19 cellular contexts compared by ENCODE assay signal in the genomic region with DNA sequence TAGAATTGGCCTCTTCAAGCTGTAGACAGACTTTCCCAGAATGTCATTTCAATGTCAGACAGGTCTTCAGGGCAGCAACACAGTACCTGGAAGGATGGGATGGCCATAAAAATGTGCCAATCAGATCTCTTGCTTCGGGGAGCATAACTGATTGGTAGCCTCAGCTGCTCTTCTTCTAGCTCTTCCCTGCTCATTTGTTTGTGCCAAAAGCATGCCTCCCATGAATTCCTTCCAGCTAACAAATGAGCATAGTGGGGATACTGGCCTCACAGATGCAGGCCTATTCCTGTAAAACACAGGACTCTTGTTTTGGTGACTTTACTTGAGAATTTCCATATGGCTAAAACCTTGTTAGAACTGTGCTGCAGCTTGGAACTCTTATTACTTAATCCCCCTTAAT.
A peak's percentile ranks its signal among the peaks of the same experiment; 100 is the strongest.
DNase-seq lines count a peak whose midpoint lies in the region; ATAC-seq, FAIRE-seq and TF ChIP-seq lines count a peak whose summit lies in the region.
"Had no signal": no experiment of that assay in that cellular context is flagged by ENCODE, and none has a peak within 500 bp of the region (broad histone marks: within the 10 kb centered on the region; RNA-seq: fewer than 3 reads in every experiment).

No MANE protein-coding gene starts in this region.

- no peaks in the 10 kb centered on the region for H3K36me3 ChIP-seq in H1 (ENCODE audit: control insufficient read depth in 2 of 4, insufficient read depth in 4 of 4, low read length in 3 of 4)

- no peak overlapping the region for H2BK120ac ChIP-seq in H1 (replicated peaks; ENCODE audit: low read depth, low read length)

- H3K4ac ChIP-seq in H1 (replicated peaks; ENCODE audit: insufficient read length, low read depth, low read length) = no peak overlapping the region

- no peak overlapping the region for H2BK15ac ChIP-seq in H1 (ENCODE audit: low read length)

- no peaks in the 10 kb centered on the region for H3K79me2 ChIP-seq in H1 (ENCODE audit: control insufficient read depth in 1 of 2, insufficient read depth in 2 of 2, low read length in 2 of 2)

- H3K18ac ChIP-seq in H1 (ENCODE audit: extremely low read depth, low read length) = no peak overlapping the region

- POLR2A ChIA-PET in H1 (lab: Charles Lee; ENCODE audit: partially characterized antibody) = no interaction called here

- H2AK5ac ChIP-seq in H1 (ENCODE audit: low read depth, low read length) = no peak overlapping the region

- TF ChIP-seq RAD21 in H1 (IDR thresholded peaks at IDR 0.05 in 1 of 2, conservative IDR thresholded peaks at IDR 0.05 in 1 of 2; ENCODE audit: low read depth in 2 of 2, low read length in 2 of 2) = no peak

- no peak overlapping the region for H3K23ac ChIP-seq in H1 (ENCODE audit: insufficient read length)

- WGBS in right cardiac atrium = 59% methylated on average over 1 of the region's 1 CpG
- WGBS in H1 (ENCODE audit: extremely low coverage in 1 of 2, insufficient coverage in 1 of 2, insufficient read length in 1 of 2, insufficient replicate concordance in 2 of 2, low coverage in 1 of 2, low lambda C conversion rate in 2 of 2, missing lambda C conversion rate in 1 of 2), 2 experiments = 100% methylated on average over 1 of the region's 1 CpG; no CpG with 5 or more reads in 1 of the 2 experiments

- no peaks in the 10 kb centered on the region for H3K23me2 ChIP-seq in H1 (ENCODE audit: low read depth, low read length)

- no peak overlapping the region for H4K8ac ChIP-seq in H1 (ENCODE audit: extremely low read depth, insufficient read depth, low read length)

- H3K9ac ChIP-seq in H1 (replicated peaks in 1 of 4; ENCODE audit: extremely low read depth in 1 of 4, low read depth in 3 of 4, low read length in 3 of 4) = no peak overlapping the region

- H3K27ac ChIP-seq in right cardiac atrium (ENCODE audit: low read length) (no peak overlapping the region), H1 (ENCODE audit: low read depth, low read length) (no peak overlapping the region)

- TF ChIP-seq POLR2A in H1 (IDR thresholded peaks at IDR 0.05; ENCODE audit: control extremely low read depth in 1 of 2, low read depth in 2 of 2, low read length in 2 of 2) (no peak), GM18505 (IDR thresholded peaks at IDR 0.05; ENCODE audit: borderline replicate concordance, extremely low read depth, insufficient read depth, insufficient read length) (no peak)

- no peaks in the 10 kb centered on the region for H3K36me3 Mint-ChIP-seq in nephron (ENCODE audit: low read depth)

- no peaks in the 10 kb centered on the region for H3K79me1 ChIP-seq in H1 (ENCODE audit: low read depth, low read length)

- H3K4me2 ChIP-seq in H1 (ENCODE audit: insufficient read depth in 1 of 2, low read depth in 2 of 2, low read length in 2 of 2) = no peak overlapping the region

- no peak overlapping the region for H4K91ac ChIP-seq in H1 (replicated peaks; ENCODE audit: insufficient read length, low read length)

- no peak for FAIRE-seq in H1 (lab: Jason Lieb, UNC)
- FAIRE-seq: HepG2 had no signal

- H3K4me1 ChIP-seq in right cardiac atrium (ENCODE audit: control insufficient read depth, insufficient read depth, low read length) (no peaks in the 10 kb centered on the region), H1 (replicated peaks in 1 of 4; ENCODE audit: control insufficient read depth in 3 of 4, insufficient read depth in 4 of 4, low read length in 3 of 4) (peaks cover 0 to 7% (median 0%) of the 10 kb centered on the region in 4 experiments; a peak in 2 of 7 replicates)

- H3K4me1 Mint-ChIP-seq in nephron = peaks cover 15% of the 10 kb centered on the region
- H3K4me1 Mint-ChIP-seq: B cell had no signal

- H3K4me3 ChIP-seq in right cardiac atrium (ENCODE audit: low read length) (no peak overlapping the region), H1 (ENCODE audit: extremely low read depth in 1 of 4, insufficient read depth in 2 of 4, low read depth in 3 of 4, low read length in 4 of 4) (no peak overlapping the region)

- H2BK20ac ChIP-seq in H1 (ENCODE audit: low read length) = no peak overlapping the region

- TF ChIP-seq CTCF in H1 (IDR thresholded peaks at IDR 0.05; ENCODE audit: control extremely low read depth in 1 of 3, insufficient read depth in 1 of 3, low read depth in 1 of 3, low read length in 3 of 3) (no peak), nephron (IDR thresholded peaks at IDR 0.05; ENCODE audit: unreplicated experiment in 3 of 3) (no peak)

- CTCF ChIA-PET in H1 (lab: Charles Lee; ENCODE audit: partially characterized antibody) = interaction anchor here (0.7 to 6.6 kb wide), 14 partner anchors 8 to 577 kb away, joined by 3 to 46 read pairs (median 7); no protein-coding TSS in a partner anchor

- no peak overlapping the region for H4K5ac ChIP-seq in H1 (ENCODE audit: insufficient read length, low read depth, low read length)

- H3K27me3 Mint-ChIP-seq in nephron (ENCODE audit: low read depth) = no peaks in the 10 kb centered on the region
- H3K27me3 Mint-ChIP-seq: B cell; CD4-positive, alpha-beta T cell had no signal

- no peaks in the 10 kb centered on the region for H4K20me1 ChIP-seq in H1 (replicated peaks in 1 of 2; ENCODE audit: control insufficient read depth in 1 of 2, insufficient read depth in 2 of 2, low read length in 2 of 2)

- H3K14ac ChIP-seq in H1 (ENCODE audit: insufficient read length) = no peak overlapping the region

- no peak overlapping the region for H3K56ac ChIP-seq in H1 (replicated peaks; ENCODE audit: insufficient read length, low read depth, low read length)

- H3K27me3 ChIP-seq in right cardiac atrium (ENCODE audit: control insufficient read depth, insufficient read depth) (no peaks in the 10 kb centered on the region), H1 (replicated peaks in 1 of 4; ENCODE audit: control insufficient read depth in 3 of 4, extremely low read depth in 1 of 4, insufficient read depth in 3 of 4, low read length in 3 of 4) (no peaks in the 10 kb centered on the region)

- H3K9me3 ChIP-seq in right cardiac atrium (ENCODE audit: control insufficient read depth, low read length) (no peaks in the 10 kb centered on the region), H1 (ENCODE audit: insufficient read depth in 2 of 2, low read depth in 1 of 2, low read length in 1 of 2) (no peaks in the 10 kb centered on the region)

- peak overlapping the region in 2 of 3 experiments; percentile 9 to 53 for H3K27ac Mint-ChIP-seq in nephron
- H3K27ac Mint-ChIP-seq: B cell; CD4-positive, alpha-beta T cell; HFFc6 had no signal

- TF ChIP-seq EP300 in H1 (IDR thresholded peaks at IDR 0.05; ENCODE audit: borderline replicate concordance in 1 of 2, low read depth in 2 of 2, low read length in 2 of 2) = no peak

- intact Hi-C loops in left ventricle myocardium superior (cut with micrococcal nuclease) = no loop called here
- intact Hi-C loops in right cardiac atrium (cut with DNase I) = loop anchor here in 1 of 4 donors (10.0 kb wide), 1 partner anchor 445 kb away; no protein-coding TSS in a partner anchor

- H2BK12ac ChIP-seq in H1 (ENCODE audit: low read depth, low read length) = no peak overlapping the region

- ATAC-seq in left ventricle myocardium superior (peak; percentile 56), right cardiac atrium (no peak), GM18505 (IDR thresholded peaks at IDR 0.05; ENCODE audit: unreplicated experiment) (no peak)

- DNase-seq in left ventricle myocardium superior = no peak
- no peak for DNase-seq in right cardiac atrium
- DNase-seq in H1 (ENCODE audit: low read depth in 1 of 2, low spot score in 2 of 2) = no peak
- DNase-seq in hepatic stellate cell (ENCODE audit: low spot score) = no peak
- DNase-seq in activated CD8-positive, alpha-beta memory T cell treated with anti-CD3 and anti-CD28 coated beads for 24 hours = no peak
- DNase-seq: ACHN; CD4-positive, alpha-beta T cell; DND-41; GOT3; HFFc6; Karpas-422; NCI-H1930; NCI-H2171 treated with DMSO at 0.1 percent for 48 hours; NCI-H82; SHP77 had no signal

- H3K4me3 Mint-ChIP-seq in nephron = no peak overlapping the region
- H3K4me3 Mint-ChIP-seq: B cell; CD4-positive, alpha-beta T cell; HFFc6 had no signal

- H2AFZ ChIP-seq in H1 (ENCODE audit: low read length) = 0 out of 2 replicates have a peak overlapping the region, but pooled peaks have one; percentile 50

- H3K9me3 Mint-ChIP-seq in nephron = peaks cover 24% of the 10 kb centered on the region

- H2BK5ac ChIP-seq in H1 (ENCODE audit: low read depth, low read length) = no peak overlapping the region

TF ChIP-seq in H1, 55 proteins besides CTCF, POLR2A, EP300 and RAD21 (continues in another document):
- TF ChIP-seq HDAC6 (IDR thresholded peaks at IDR 0.05; ENCODE audit: low read depth, low read length) = no peak
- TF ChIP-seq EZH2 (IDR thresholded peaks at IDR 0.05; ENCODE audit: low read depth, low read length, severe bottlenecking) = no peak
- TF ChIP-seq, protein P1, sequence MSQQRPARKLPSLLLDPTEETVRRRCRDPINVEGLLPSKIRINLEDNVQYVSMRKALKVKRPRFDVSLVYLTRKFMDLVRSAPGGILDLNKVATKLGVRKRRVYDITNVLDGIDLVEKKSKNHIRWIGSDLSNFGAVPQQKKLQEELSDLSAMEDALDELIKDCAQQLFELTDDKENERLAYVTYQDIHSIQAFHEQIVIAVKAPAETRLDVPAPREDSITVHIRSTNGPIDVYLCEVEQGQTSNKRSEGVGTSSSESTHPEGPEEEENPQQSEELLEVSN (IDR thresholded peaks at IDR 0.05) = no peak
- TF ChIP-seq BACH1 (IDR thresholded peaks at IDR 0.05; ENCODE audit: low read length) = no peak
- TF ChIP-seq SIN3A (conservative IDR thresholded peaks at IDR 0.05 in 1 of 2, IDR thresholded peaks at IDR 0.05 in 1 of 2; ENCODE audit: low read depth in 1 of 2, low read length in 2 of 2) = no peak
- TF ChIP-seq GTF2F1 (IDR thresholded peaks at IDR 0.05; ENCODE audit: borderline replicate concordance, low read depth, low read length) = no peak
- TF ChIP-seq TAF7 (optimal IDR thresholded peaks at IDR 0.05; ENCODE audit: borderline replicate concordance, low read depth, low read length) = no peak
- no peak for TF ChIP-seq EGR1 (IDR thresholded peaks at IDR 0.05; ENCODE audit: borderline replicate concordance, low read depth, low read length)
- TF ChIP-seq KDM4A (IDR thresholded peaks at IDR 0.05; ENCODE audit: low read depth, low read length, severe bottlenecking) = no peak
- no peak for TF ChIP-seq TEAD4 (IDR thresholded peaks at IDR 0.05; ENCODE audit: low read depth, low read length)
- no peak for TF ChIP-seq MAFK (IDR thresholded peaks at IDR 0.05; ENCODE audit: low read depth, low read length)
- no peak for TF ChIP-seq SP2 (IDR thresholded peaks at IDR 0.05; ENCODE audit: low read length)
- no peak for TF ChIP-seq PHF8 (conservative IDR thresholded peaks at IDR 0.05; ENCODE audit: low read depth, low read length)
